9 cellular contexts compared by ENCODE assay signal in genomic region chr20:2692886-2693285, GRCh38. TPM values are rescaled to one million over a fixed set of nuclear protein-coding genes. Genes with fewer than 3 reads are reported as not detected.
A peak's percentile ranks its signal among the peaks of the same experiment; 100 is the strongest.
DNase-seq lines count a peak whose midpoint lies in the region; TF ChIP-seq lines count a peak whose summit lies in the region.
"Had no signal": no experiment of that assay in that cellular context is flagged by ENCODE, and none has a peak within 500 bp of the region (broad histone marks: within the 10 kb centered on the region; RNA-seq: fewer than 3 reads in every experiment).

No MANE protein-coding gene starts in this region.

- no peak overlapping the region for H3K4me3 Mint-ChIP-seq in immature natural killer cell

- H3K27me3 Mint-ChIP-seq in immature natural killer cell (ENCODE audit: low read depth in 3 of 3) = peaks cover 12 to 16% (median 12%) of the 10 kb centered on the region in 3 donors

- H3K36me3 Mint-ChIP-seq in immature natural killer cell = no peaks in the 10 kb centered on the region
- H3K36me3 Mint-ChIP-seq: brain had no signal

- no peak overlapping the region for H3K27ac Mint-ChIP-seq in immature natural killer cell

- no peak for TF ChIP-seq CTCF in foreskin fibroblast (IDR thresholded peaks at IDR 0.05; ENCODE audit: low read depth, low read length)

- peaks cover 31 to 42% of the 10 kb centered on the region in 2 donors for H3K4me1 Mint-ChIP-seq in immature natural killer cell

- peak; percentile 30 for DNase-seq in stimulated activated CD4-positive, alpha-beta T cell treated with anti-CD3 and anti-CD28 coated beads, Interleukin-4, amount 100 ng/mL, for 1 hour
- no peak for DNase-seq in stimulated activated CD4-positive, alpha-beta T cell treated with anti-CD3 and anti-CD28 coated beads, Interleukin-1b, Interleukin-23, amount 100 ng/mL, for 48 hours
- DNase-seq in T-helper 9 cell (peak; percentile 18), immature natural killer cell (peak in 2 of 3 donors; percentile 28 to 43), foreskin fibroblast (no peak), NCI-H2107 treated with DMSO at 0.1 percent for 48 hours (lab: John Stamatoyannopoulos, UW; ENCODE audit: unreplicated experiment) (no peak), mucosa of gallbladder (ENCODE audit: low spot score) (no peak), GF-D8 (lab: John Stamatoyannopoulos, UW) (no peak)

- H3K9me3 Mint-ChIP-seq in immature natural killer cell = no peaks in the 10 kb centered on the region

- H3K4me3 ChIP-seq in foreskin fibroblast (ENCODE audit: low read depth in 1 of 2, low read length in 2 of 2) = no peak overlapping the region

RNA-seq across cellular contexts. Expression of gene EBF4, which starts 0.3 kb away (rescaled TPM):
- 1 to 10 TPM; 1.3 to 1.8 (median 1.7) TPM for polyA plus RNA-seq in immature natural killer cell
- 12.7 TPM for total RNA-seq in mucosa of gallbladder

RNA-seq across cellular contexts. Expression of gene IDH3B, which starts 28.9 kb away (rescaled TPM):
- polyA plus RNA-seq in immature natural killer cell = 100 to 1,000 TPM; 110 to 185 (median 133) TPM
- total RNA-seq in mucosa of gallbladder = 81.0 TPM

RNA-seq across cellular contexts. Expression of gene NOP56, which starts 40.5 kb away (rescaled TPM):
- polyA plus RNA-seq in immature natural killer cell = 10 to 100 TPM; 69.5 to 94.8 (median 71.2) TPM
- 82.9 TPM for total RNA-seq in mucosa of gallbladder

Comparison
In these comparisons a context has a peak if more than half of its experiments do, and no peak if none do; other contexts are left out.
1. DNase-seq: peak in stimulated activated CD4-positive, alpha-beta T cell treated with anti-CD3 and anti-CD28 coated beads, Interleukin-4, amount 100 ng/mL, for 1 hour (single experiment), T-helper 9 cell (single experiment) and immature natural killer cell (2 of 3); none in stimulated activated CD4-positive, alpha-beta T cell treated with anti-CD3 and anti-CD28 coated beads, Interleukin-1b, Interleukin-23, amount 100 ng/mL, for 48 hours (single experiment), foreskin fibroblast (0 of 2), NCI-H2107 treated with DMSO at 0.1 percent for 48 hours (single experiment), mucosa of gallbladder (single experiment) and GF-D8 (single experiment).